Comparison of ENCODE assay signal across 21 cellular contexts in genomic region chr3:17420668-17421067, GRCh38.
DNase-seq lines count a peak whose midpoint lies in the region; ATAC-seq, FAIRE-seq and TF ChIP-seq lines count a peak whose summit lies in the region.
"Had no signal": no experiment of that assay in that cellular context is flagged by ENCODE, and none has a peak within 500 bp of the region (broad histone marks: within the 10 kb centered on the region; RNA-seq: fewer than 3 reads in every experiment).

No MANE protein-coding gene starts in this region.

- ATAC-seq in A549 (peak in 1 of 2 experiments; percentile 83; a peak in 3 of 6 replicates), GM18502 (IDR thresholded peaks at IDR 0.05; ENCODE audit: poor library complexity, unreplicated experiment) (no peak)
- ATAC-seq: left ventricle myocardium superior, WTC11 had no signal

- WGBS in A549 (ENCODE audit: missing lambda C conversion rate), result 29% methylated on average over 1 of the region's 1 CpG
- WGBS in hepatocyte (ENCODE audit: low lambda C conversion rate, missing lambda C conversion rate), result 43% methylated on average over 1 of the region's 1 CpG

- no peaks in the 10 kb centered on the region for H4K20me1 ChIP-seq in hepatocyte (ENCODE audit: insufficient read depth, poor library complexity, severe bottlenecking)

- H3K4me1 ChIP-seq in A549 (peaks cover 21% of the 10 kb centered on the region), HEK293 (ENCODE audit: control insufficient read depth, insufficient read depth, low read length) (peaks cover 3% of the 10 kb centered on the region), hepatocyte (ENCODE audit: insufficient read depth) (no peaks in the 10 kb centered on the region)
- H3K4me1 ChIP-seq: colonic mucosa, parathyroid adenoma had no signal

- TF ChIP-seq CTCF in A549 (IDR thresholded peaks at IDR 0.05), result no peak
- TF ChIP-seq CTCF in HEK293 (tag by site-specific recombination; IDR thresholded peaks at IDR 0.05), result no peak
- TF ChIP-seq CTCF in hepatocyte (IDR thresholded peaks at IDR 0.05; ENCODE audit: poor library complexity), result no peak

- H3K4me3 ChIP-seq in A549, result no peak overlapping the region
- no peak overlapping the region for H3K4me3 ChIP-seq in HEK293 (ENCODE audit: low read depth, low read length)
- H3K4me3 ChIP-seq in hepatocyte, result no peak overlapping the region
- H3K4me3 ChIP-seq: colonic mucosa had no signal

- H3K27me3 ChIP-seq in hepatocyte, result no peaks in the 10 kb centered on the region
- H3K27me3 ChIP-seq: colonic mucosa had no signal

- TF ChIP-seq POLR2A in A549 (IDR thresholded peaks at IDR 0.05; ENCODE audit: low read length), result no peak

- no peaks in the 10 kb centered on the region for H3K9me2 ChIP-seq in hepatocyte (replicated peaks; ENCODE audit: insufficient read depth)

- H3K9me3 ChIP-seq in A549 (no peaks in the 10 kb centered on the region), HEK293 (ENCODE audit: control insufficient read depth, insufficient read depth, low read depth, low read length) (no peaks in the 10 kb centered on the region), hepatocyte (ENCODE audit: low read depth) (no peaks in the 10 kb centered on the region)
- H3K9me3 ChIP-seq: colonic mucosa had no signal

- TF ChIP-seq RAD21 in A549 (conservative IDR thresholded peaks at IDR 0.05 in 1 of 2, IDR thresholded peaks at IDR 0.05 in 1 of 2), result no peak

- DNase-seq in A549 (ENCODE audit: low read depth in 1 of 2, low spot score in 1 of 2), result peak in 1 of 2 experiments; percentile 43
- DNase-seq in NCI-H748 (lab: John Stamatoyannopoulos, UW; ENCODE audit: unreplicated experiment), result peak; percentile 91
- DNase-seq in hepatocyte (ENCODE audit: low spot score), result peak; percentile 5
- no peak for DNase-seq in cardiac septum (ENCODE audit: low spot score)
- DNase-seq in retina, result no peak
- no peak for DNase-seq in SKM-1 treated with dmso at 0.1 percent for 144 hours (lab: John Stamatoyannopoulos, UW; ENCODE audit: unreplicated experiment)
- DNase-seq: activated CD4-positive, alpha-beta memory T cell treated with anti-CD3 and anti-CD28 coated beads, Interleukin-2, amount 10 ng/mL, durations not matched to agents 7 days and 5 days; activated naive CD4-positive, alpha-beta T cell treated with anti-CD3 and anti-CD28 coated beads, Interleukin-2, amount 50 U/mL, for 16 hours; activated T-cell treated with anti-CD3 and anti-CD28 coated beads, Interleukin-2, amount 50 U/mL, for 1 hour; colonic mucosa; GOT3; left ventricle myocardium superior; naive B cell; NCI-H446 treated with DMSO at 0.1 percent for 48 hours; stimulated activated CD4-positive, alpha-beta T cell treated with anti-CD3 and anti-CD28 coated beads, Interleukin-4, amount 100 ng/mL, for 1 hour; T-helper 2 cell had no signal

- intact Hi-C loops in cardiac septum (cut with DNase I), result no loop called here

- FAIRE-seq in A549 (lab: Jason Lieb, UNC), result no peak

- no peaks in the 10 kb centered on the region for H3K36me3 ChIP-seq in HEK293 (ENCODE audit: control insufficient read depth in 2 of 2, insufficient read depth in 1 of 2, low read length in 2 of 2)
- H3K36me3 ChIP-seq in hepatocyte (replicated peaks; ENCODE audit: insufficient read depth, low read depth), result no peaks in the 10 kb centered on the region
- H3K36me3 ChIP-seq: colonic mucosa had no signal

- POLR2A ChIA-PET in A549 (lab: Yijun Ruan, JAX) (no interaction called here), HEK293 (lab: Yijun Ruan, JAX) (no interaction called here)

- H3K4me2 ChIP-seq in A549 (peak overlapping the region; percentile 31; the same call in 2 of the 3 replicates), hepatocyte (no peak overlapping the region)

- CTCF ChIA-PET in A549 (lab: Yijun Ruan, JAX) (no interaction called here), HEK293 (lab: Yijun Ruan, JAX) (interaction anchor here (0.7 to 1.1 kb wide), 3 partner anchors 9 to 10 kb away, joined by 3 read pairs; no protein-coding TSS in a partner anchor)

- no peak overlapping the region for H3K27ac ChIP-seq in A549
- no peak overlapping the region for H3K27ac ChIP-seq in HEK293 (ENCODE audit: extremely low read depth, low read depth, low read length)
- no peak overlapping the region for H3K27ac ChIP-seq in hepatocyte
- H3K27ac ChIP-seq: colonic mucosa, epithelial cell of prostate, parathyroid adenoma had no signal

- H2AFZ ChIP-seq in hepatocyte, result no peak overlapping the region
- H2AFZ ChIP-seq: parathyroid adenoma had no signal

- TF ChIP-seq EP300 in A549 (IDR thresholded peaks at IDR 0.05), result no peak

- H3K79me2 ChIP-seq in hepatocyte, result no peaks in the 10 kb centered on the region
- H3K79me2 ChIP-seq: parathyroid adenoma had no signal

TF ChIP-seq in A549, 52 proteins besides CTCF, POLR2A, EP300 and RAD21:
- TF ChIP-seq REST (IDR thresholded peaks at IDR 0.05), result no peak
- TF ChIP-seq MAFK (IDR thresholded peaks at IDR 0.05; ENCODE audit: partially characterized antibody), result peak; percentile 20

TF ChIP-seq in HEK293, 187 proteins besides CTCF, POLR2A, EP300 and RAD21:
- TF ChIP-seq ZSCAN4 (tag by site-specific recombination; IDR thresholded peaks at IDR 0.05) (no peak), PRDM6 (tag by site-specific recombination; IDR thresholded peaks at IDR 0.05) (peak; percentile 48), WT1 (tag by site-specific recombination; IDR thresholded peaks at IDR 0.05) (peak; percentile 52; the same call in 1 of the 2 replicates)

Comparison
In these comparisons a context has a peak if more than half of its experiments do, and no peak if none do; other contexts are left out.
1. DNase-seq: peak in NCI-H748 (single experiment) and hepatocyte (single experiment); none in cardiac septum (single experiment), retina (single experiment) and SKM-1 treated with dmso at 0.1 percent for 144 hours (single experiment).